26 cellular contexts compared by ENCODE assay signal in genomic region chr1:182169203-182169602, GRCh38.
DNase-seq lines count a peak whose midpoint lies in the region; ATAC-seq, FAIRE-seq and TF ChIP-seq lines count a peak whose summit lies in the region.
"Had no signal": no experiment of that assay in that cellular context is flagged by ENCODE, and none has a peak within 500 bp of the region (broad histone marks: within the 10 kb centered on the region; RNA-seq: fewer than 3 reads in every experiment).

No MANE protein-coding gene starts in this region.

- BruUV-seq in HepG2 (replicated peaks; lab: Mats Ljungman, UMichigan), result no TSS peak

- H3K4me1 ChIP-seq in HepG2 (ENCODE audit: insufficient read depth, low read length), result peaks cover 13% of the 10 kb centered on the region
- peaks cover 0 to 56% (median 13%) of the 10 kb centered on the region in 4 donors for H3K4me1 ChIP-seq in tibial nerve
- H3K4me1 ChIP-seq: A549, parathyroid adenoma, SJSA1, uterus had no signal

- no peaks in the 10 kb centered on the region for H3K9me3 Mint-ChIP-seq in WTC11
- H3K9me3 Mint-ChIP-seq in activated CD4-positive, alpha-beta T cell treated with anti-CD3 and anti-CD28 coated beads, Interleukin-2, amount 10 ng/mL, durations not matched to agents 7 days and 5 days, result no peaks in the 10 kb centered on the region
- H3K9me3 Mint-ChIP-seq: naive thymus-derived CD4-positive, alpha-beta T cell had no signal

- H3K4me1 Mint-ChIP-seq in WTC11, result peaks cover 11% of the 10 kb centered on the region
- H3K4me1 Mint-ChIP-seq in activated CD4-positive, alpha-beta T cell treated with anti-CD3 and anti-CD28 coated beads, Interleukin-2, amount 10 ng/mL, durations not matched to agents 7 days and 5 days, result no peaks in the 10 kb centered on the region

- TF ChIP-seq CTCF in WTC11 (IDR thresholded peaks at IDR 0.05), result no peak
- TF ChIP-seq CTCF in HepG2 (CRISPR knock-in tag; IDR thresholded peaks at IDR 0.05), result no peak
- TF ChIP-seq CTCF in tibial nerve (IDR thresholded peaks at IDR 0.05), result no peak

- WGBS in HepG2 (ENCODE audit: low lambda C conversion rate), result 4% methylated on average over 9 of the region's 9 CpGs
- WGBS in tibial nerve, 2 donors, result 58 to 60% methylated on average over 9 of the region's 9 CpGs

- H3K4me3 Mint-ChIP-seq in WTC11, result no peak overlapping the region
- no peak overlapping the region for H3K4me3 Mint-ChIP-seq in activated CD4-positive, alpha-beta T cell treated with anti-CD3 and anti-CD28 coated beads, Interleukin-2, amount 10 ng/mL, durations not matched to agents 7 days and 5 days
- H3K4me3 Mint-ChIP-seq: naive thymus-derived CD4-positive, alpha-beta T cell had no signal

- H3K27ac Mint-ChIP-seq in WTC11, result peak overlapping the region; percentile 2; the same call in 1 of the 2 replicates
- H3K27ac Mint-ChIP-seq in activated CD4-positive, alpha-beta T cell treated with anti-CD3 and anti-CD28 coated beads, Interleukin-2, amount 10 ng/mL, durations not matched to agents 7 days and 5 days, result no peak overlapping the region
- H3K27ac Mint-ChIP-seq: activated naive CD4-positive, alpha-beta T cell treated with anti-CD3 and anti-CD28 coated beads, Interleukin-2, amount 50 U/mL, for 72 hours; naive thymus-derived CD4-positive, alpha-beta T cell had no signal

- no peaks in the 10 kb centered on the region for H3K79me2 ChIP-seq in HepG2 (ENCODE audit: insufficient read depth, low read length)
- H3K79me2 ChIP-seq: parathyroid adenoma had no signal

- CTCF ChIA-PET in WTC11 (lab: Charles Lee) (no interaction called here), HepG2 (lab: Yijun Ruan, JAX; ENCODE audit: low intra/inter-chr PET ratio, low total read pairs) (no interaction called here)
- CTCF ChIA-PET in activated CD4-positive, alpha-beta T cell treated with anti-CD3 and anti-CD28 coated beads, Interleukin-2, amount 10 ng/mL, durations not matched to agents 7 days and 5 days (lab: Charles Lee), result interaction anchor here (0.6 to 1.1 kb wide), 2 partner anchors 205 to 228 kb away, joined by 3 read pairs; no protein-coding TSS in a partner anchor

- H3K27me3 Mint-ChIP-seq in WTC11 (ENCODE audit: low read depth), result no peaks in the 10 kb centered on the region
- no peaks in the 10 kb centered on the region for H3K27me3 Mint-ChIP-seq in activated CD4-positive, alpha-beta T cell treated with anti-CD3 and anti-CD28 coated beads, Interleukin-2, amount 10 ng/mL, durations not matched to agents 7 days and 5 days

- H2AFZ ChIP-seq in HepG2 (ENCODE audit: low read length), result peak overlapping the region; percentile 62
- H2AFZ ChIP-seq: parathyroid adenoma had no signal

- ATAC-seq in Right ventricle myocardium inferior, result no peak
- ATAC-seq in WTC11, result no peak
- peak; percentile 71 for ATAC-seq in HepG2
- ATAC-seq: A549; activated CD4-positive, CD25-positive, alpha-beta regulatory T cell treated with anti-CD3 and anti-CD28 coated beads, Interleukin-2, amount 50 U/mL, for 24 hours; activated naive CD4-positive, alpha-beta T cell treated with anti-CD3 and anti-CD28 coated beads, Interleukin-2, amount 50 U/mL, for 72 hours; GM12878; HCT116; naive thymus-derived CD4-positive, alpha-beta T cell had no signal

- no peaks in the 10 kb centered on the region for H3K27me3 ChIP-seq in HepG2 (ENCODE audit: control insufficient read depth in 1 of 2, insufficient read depth in 2 of 2, low read length in 2 of 2)
- H3K27me3 ChIP-seq in tibial nerve, result no peaks in the 10 kb centered on the region
- H3K27me3 ChIP-seq: heart right ventricle, SJSA1, uterus had no signal

- H3K36me3 ChIP-seq in HepG2 (replicated peaks in 1 of 2; ENCODE audit: control insufficient read depth in 1 of 2, insufficient read depth in 2 of 2, low read length in 2 of 2), result no peaks in the 10 kb centered on the region
- H3K36me3 ChIP-seq in tibial nerve, result no peaks in the 10 kb centered on the region
- H3K36me3 ChIP-seq: heart right ventricle, SJSA1, uterus had no signal

- H3K27ac ChIP-seq in HepG2 (ENCODE audit: extremely low read length, insufficient read depth, low read length) (no peak overlapping the region), tibial nerve (peak overlapping the region in 2 of 4 donors; percentile 38 to 64)
- H3K27ac ChIP-seq: A549, parathyroid adenoma, SJSA1, uterus had no signal

- POLR2A ChIA-PET in WTC11 (lab: Charles Lee) (no interaction called here), HepG2 (lab: Yijun Ruan, JAX) (no interaction called here)
- POLR2A ChIA-PET in activated CD4-positive, alpha-beta T cell treated with anti-CD3 and anti-CD28 coated beads, Interleukin-2, amount 10 ng/mL, durations not matched to agents 7 days and 5 days (lab: Charles Lee), result no interaction called here

- intact Hi-C loops in Right ventricle myocardium inferior (cut with DNase I), result no loop called here
- intact Hi-C loops in cardiac septum (cut with DNase I), result no loop called here
- intact Hi-C loops in HepG2 (cut with micrococcal nuclease; ENCODE audit: unreplicated experiment), result no loop called here

- no peak for TF ChIP-seq POLR2A in HepG2 (IDR thresholded peaks at IDR 0.05; ENCODE audit: insufficient read depth in 1 of 2, low read depth in 2 of 2, low read length in 2 of 2)
- no peak for TF ChIP-seq POLR2A in tibial nerve (IDR thresholded peaks at IDR 0.05)

- in situ Hi-C loops in HepG2 (cut with HindIII; ENCODE audit: extremely low pct_ligation_motif_present, low pct_unique_long_range_greater_than_20kb), result no loop called here

- peak overlapping the region; percentile 50 for H3K4me2 ChIP-seq in HepG2 (ENCODE audit: low read depth, low read length)
- H3K4me2 ChIP-seq: A549 had no signal

- DNase-seq in Right ventricle myocardium inferior (ENCODE audit: missing footprints) (peak; percentile 64), cardiac septum (ENCODE audit: low spot score) (no peak), WTC11 (ENCODE audit: low spot score) (no peak), HepG2 (ENCODE audit: low spot score) (no peak), tibial nerve (ENCODE audit: low spot score in 2 of 2) (peak; percentile 34 to 57)
- DNase-seq in activated CD4-positive, alpha-beta T cell treated with anti-CD3 and anti-CD28 coated beads, Interleukin-2, amount 50 U/mL, for 48 hours, result no peak
- no peak for DNase-seq in activated CD4-positive, alpha-beta T cell treated with anti-CD3 and anti-CD28 coated beads, Interleukin-2, amount 10 ng/mL, durations not matched to agents 7 days and 5 days
- no peak for DNase-seq in stimulated activated naive CD4-positive, alpha-beta T cell (lab: John Stamatoyannopoulos, UW)
- DNase-seq: effector CD8-positive, alpha-beta T cell; GDM1; heart right ventricle; mesenchymal stem cell; naive thymus-derived CD4-positive, alpha-beta T cell; NCI-H2081; stimulated activated CD4-positive, alpha-beta T cell treated with anti-CD3 and anti-CD28 coated beads, Interleukin-2, amount 100 ng/mL, for 48 hours; T-helper 9 cell; uterus had no signal

- H3K4me3 ChIP-seq in HepG2 (replicated peaks in 1 of 3; ENCODE audit: insufficient read depth in 1 of 3, low read depth in 2 of 3, low read length in 3 of 3), result peak overlapping the region in 1 of 3 experiments; percentile 13; a peak in 1 of 6 replicates
- H3K4me3 ChIP-seq in tibial nerve, result no peak overlapping the region
- H3K4me3 ChIP-seq: A549, GM12878, heart right ventricle, SJSA1, skin epidermis, uterus had no signal

- H3K9ac ChIP-seq in HepG2 (ENCODE audit: insufficient read depth, low read depth, low read length), result no peak overlapping the region
- H3K9ac ChIP-seq: parathyroid adenoma had no signal

- H4K20me1 ChIP-seq in HepG2 (ENCODE audit: insufficient read depth, low read length), result no peaks in the 10 kb centered on the region

- no peaks in the 10 kb centered on the region for H3K36me3 Mint-ChIP-seq in WTC11
- no peaks in the 10 kb centered on the region for H3K36me3 Mint-ChIP-seq in activated CD4-positive, alpha-beta T cell treated with anti-CD3 and anti-CD28 coated beads, Interleukin-2, amount 10 ng/mL, durations not matched to agents 7 days and 5 days (ENCODE audit: low read depth)
- H3K36me3 Mint-ChIP-seq: activated naive CD4-positive, alpha-beta T cell treated with anti-CD3 and anti-CD28 coated beads, Interleukin-2, amount 50 U/mL, for 72 hours; naive thymus-derived CD4-positive, alpha-beta T cell had no signal

- TF ChIP-seq RAD21 in HepG2 (CRISPR knock-in tag; IDR thresholded peaks at IDR 0.05), result no peak

- H3K9me3 ChIP-seq in HepG2 (ENCODE audit: low read length), result no peaks in the 10 kb centered on the region
- no peaks in the 10 kb centered on the region for H3K9me3 ChIP-seq in tibial nerve
- H3K9me3 ChIP-seq: A549, heart right ventricle, SJSA1, uterus had no signal

- no peak for TF ChIP-seq EP300 in HepG2 (IDR thresholded peaks at IDR 0.05; ENCODE audit: low read depth in 2 of 2, low read length in 2 of 2)
- no peak for TF ChIP-seq EP300 in HepG2 (CRISPR knock-in tag; IDR thresholded peaks at IDR 0.05; ENCODE audit: borderline replicate concordance)
- peak in 1 of 2 donors; percentile 79 for TF ChIP-seq EP300 in tibial nerve (IDR thresholded peaks at IDR 0.05)

- FAIRE-seq in HepG2 (lab: Jason Lieb, UNC), result no peak
- FAIRE-seq: A549, GM12878, islet of Langerhans had no signal

TF ChIP-seq in WTC11, 78 proteins besides CTCF, POLR2A, EP300 and RAD21 (continues in another document):
- TF ChIP-seq CREM (CRISPR knock-in tag; IDR thresholded peaks at IDR 0.05) (no peak), TP53 (CRISPR knock-in tag; IDR thresholded peaks at IDR 0.05) (no peak), KAT7 (CRISPR knock-in tag; IDR thresholded peaks at IDR 0.05; ENCODE audit: borderline replicate concordance) (no peak), NFYB (CRISPR knock-in tag; conservative IDR thresholded peaks at IDR 0.05; ENCODE audit: low read depth) (no peak), E2F5 (CRISPR knock-in tag; IDR thresholded peaks at IDR 0.05) (no peak)

TF ChIP-seq in HepG2, 621 proteins besides CTCF, POLR2A, EP300 and RAD21 (continues in another document):
- TF ChIP-seq USF2 (IDR thresholded peaks at IDR 0.05; ENCODE audit: low read depth, low read length), result 0 out of 2 replicates have a peak, but pooled peaks have one; percentile 22
- TF ChIP-seq USF2 (CRISPR knock-in tag; IDR thresholded peaks at IDR 0.05; ENCODE audit: borderline replicate concordance), result peak; percentile 48; the same call in 1 of the 2 replicates
- TF ChIP-seq ZNF331 (CRISPR knock-in tag; IDR thresholded peaks at IDR 0.05), result 0 out of 2 replicates have a peak, but pooled peaks have one; percentile 23
- no peak for TF ChIP-seq TBP (CRISPR knock-in tag; IDR thresholded peaks at IDR 0.05)

Comparison
In these comparisons a context has a peak if more than half of its experiments do, and no peak if none do; other contexts are left out.
1. DNase-seq: peak in Right ventricle myocardium inferior (single experiment) and tibial nerve (2 of 2); none in cardiac septum (single experiment), WTC11 (single experiment), HepG2 (single experiment), activated CD4-positive, alpha-beta T cell treated with anti-CD3 and anti-CD28 coated beads, Interleukin-2, amount 50 U/mL, for 48 hours (0 of 2), activated CD4-positive, alpha-beta T cell treated with anti-CD3 and anti-CD28 coated beads, Interleukin-2, amount 10 ng/mL, durations not matched to agents 7 days and 5 days (single experiment) and stimulated activated naive CD4-positive, alpha-beta T cell (0 of 6).